Comparison of ENCODE assay signal across 18 cellular contexts in the genomic region with DNA sequence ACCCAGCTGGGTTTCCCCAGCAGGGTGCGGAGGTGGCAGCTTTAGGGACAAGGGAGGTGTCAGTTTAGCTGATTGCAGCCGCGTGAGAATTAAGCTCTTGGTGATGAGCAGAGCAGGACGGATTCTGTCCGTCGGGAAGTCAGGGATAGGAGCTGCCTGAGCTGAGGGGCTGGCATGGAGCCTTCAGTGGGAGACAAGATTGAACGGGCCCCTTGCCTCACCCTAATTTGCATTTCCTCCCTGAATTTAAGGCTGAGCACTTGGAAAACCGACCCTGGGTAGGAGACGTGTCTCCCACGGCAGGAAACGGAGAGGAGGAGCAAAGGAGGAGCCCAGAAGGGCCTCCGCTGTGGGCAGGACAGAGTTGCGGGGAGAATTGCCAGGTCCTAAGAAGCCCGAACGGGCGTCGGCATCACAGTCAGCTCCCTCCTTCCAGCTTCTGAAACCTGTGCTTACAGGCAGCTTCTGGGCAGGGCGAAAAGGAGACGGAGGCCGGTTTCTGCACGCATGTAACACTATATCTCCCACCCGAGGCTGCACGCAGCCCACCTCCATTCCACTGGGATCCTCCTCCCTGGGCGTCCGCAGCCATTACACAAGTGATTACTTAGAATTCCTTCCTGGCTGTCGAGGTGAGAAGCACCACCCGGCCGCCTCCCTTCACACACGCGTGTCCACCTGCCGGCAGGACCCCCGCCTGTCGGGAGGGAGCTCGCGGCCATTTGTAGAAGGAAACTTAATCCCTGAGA.
DNase-seq lines count a peak whose midpoint lies in the region; ATAC-seq, FAIRE-seq and TF ChIP-seq lines count a peak whose summit lies in the region.
"Had no signal": no experiment of that assay in that cellular context is flagged by ENCODE, and none has a peak within 500 bp of the region (broad histone marks: within the 10 kb centered on the region; RNA-seq: fewer than 3 reads in every experiment).

No MANE protein-coding gene starts in this region.

- H3K36me3 ChIP-seq in right atrium auricular region: no peaks in the 10 kb centered on the region
- H3K36me3 ChIP-seq in astrocyte (ENCODE audit: insufficient read depth, low read length): no peaks in the 10 kb centered on the region
- H3K36me3 ChIP-seq in gastrocnemius medialis: no peaks in the 10 kb centered on the region
- H3K36me3 ChIP-seq: adrenal gland, esophagus muscularis mucosa had no signal

- no peak for FAIRE-seq in astrocyte (lab: Jason Lieb, UNC)

- no peak overlapping the region for H3K27ac ChIP-seq in right atrium auricular region
- no peak overlapping the region for H3K27ac ChIP-seq in astrocyte (ENCODE audit: low read depth, low read length)
- no peak overlapping the region for H3K27ac ChIP-seq in gastrocnemius medialis
- H3K27ac ChIP-seq: adrenal gland, esophagus muscularis mucosa had no signal

- H3K27ac Mint-ChIP-seq in astrocyte (ENCODE audit: unreplicated experiment) (no peak overlapping the region), nephron (peak overlapping the region; percentile 53 to 84 (median 63))
- H3K27ac Mint-ChIP-seq: activated CD4-positive, alpha-beta T cell treated with anti-CD3 and anti-CD28 coated beads, Interleukin-2, amount 10 ng/mL, durations not matched to agents 7 days and 5 days; activated T-helper 1 cell treated with anti-CD3 and anti-CD28 coated beads, Interleukin-12 subunit alpha, Interleukin-12 subunit beta, Interleukin-2, Interleukin-4 antibody, amounts not matched to agents 30 ng/mL and 10 ng/mL and 1 ng/mL, durations not matched to agents 14 hours and 24 hours and 36 hours; B cell had no signal

- H3K4me3 Mint-ChIP-seq in astrocyte (ENCODE audit: unreplicated experiment) (no peak overlapping the region), nephron (peak overlapping the region; percentile 78 to 83 (median 78))
- H3K4me3 Mint-ChIP-seq: activated CD4-positive, alpha-beta T cell treated with anti-CD3 and anti-CD28 coated beads, Interleukin-2, amount 10 ng/mL, durations not matched to agents 7 days and 5 days; activated T-helper 1 cell treated with anti-CD3 and anti-CD28 coated beads, Interleukin-12 subunit alpha, Interleukin-12 subunit beta, Interleukin-2, Interleukin-4 antibody, amounts not matched to agents 30 ng/mL and 10 ng/mL and 1 ng/mL, durations not matched to agents 14 hours and 24 hours and 36 hours; B cell had no signal

- ATAC-seq in left cardiac atrium: peak; percentile 15 to 94
- no peak for ATAC-seq in GM21717 (IDR thresholded peaks at IDR 0.05; ENCODE audit: unreplicated experiment)
- ATAC-seq in gastrocnemius medialis: no peak

- DNase-seq in left cardiac atrium (no peak), right atrium auricular region (ENCODE audit: low spot score) (no peak), astrocyte (ENCODE audit: low read depth) (no peak), DMS53 treated with DMSO at 0.1 percent for 48 hours (lab: John Stamatoyannopoulos, UW; ENCODE audit: unreplicated experiment) (no peak), gastrocnemius medialis (no peak)
- DNase-seq in stimulated activated naive CD4-positive, alpha-beta T cell treated with Interleukin-2 at 50 U/mL for 16 hours (lab: John Stamatoyannopoulos, UW): no peak
- DNase-seq: activated CD4-positive, alpha-beta T cell treated with anti-CD3 and anti-CD28 coated beads, Interleukin-2, amount 10 ng/mL, durations not matched to agents 7 days and 5 days; adrenal gland; hippocampal formation; NCI-H226; nucleus accumbens; substantia nigra had no signal

- no peak for TF ChIP-seq POLR2A in gastrocnemius medialis (IDR thresholded peaks at IDR 0.05)

- TF ChIP-seq CTCF in right atrium auricular region (IDR thresholded peaks at IDR 0.05) (no peak), astrocyte (IDR thresholded peaks at IDR 0.05; ENCODE audit: insufficient read depth, low read depth, low read length) (no peak), nephron (IDR thresholded peaks at IDR 0.05; ENCODE audit: unreplicated experiment in 3 of 3) (no peak), gastrocnemius medialis (IDR thresholded peaks at IDR 0.05 in 4 of 5, conservative IDR thresholded peaks at IDR 0.05 in 1 of 5) (no peak)

- no peaks in the 10 kb centered on the region for H3K79me2 ChIP-seq in astrocyte (ENCODE audit: insufficient read depth, low read length)

- intact Hi-C loops in left cardiac atrium (cut with DNase I) (no loop called here), gastrocnemius medialis (cut with DNase I; ENCODE audit: low total_unique reads) (no loop called here)

- in situ Hi-C loops in gastrocnemius medialis (cut with MboI; ENCODE audit: low sequenced_read_pairs in 4 of 4): no loop called here

- H3K9me3 Mint-ChIP-seq in astrocyte (ENCODE audit: unreplicated experiment) (no peaks in the 10 kb centered on the region), nephron (peaks cover 4% of the 10 kb centered on the region)

- no peaks in the 10 kb centered on the region for H3K4me1 Mint-ChIP-seq in astrocyte (ENCODE audit: low read depth, unreplicated experiment)
- peaks cover 17% of the 10 kb centered on the region for H3K4me1 Mint-ChIP-seq in nephron
- H3K4me1 Mint-ChIP-seq: activated CD4-positive, alpha-beta T cell treated with anti-CD3 and anti-CD28 coated beads, Interleukin-2, amount 10 ng/mL, durations not matched to agents 7 days and 5 days; B cell had no signal

- H3K9me3 ChIP-seq in right atrium auricular region: no peaks in the 10 kb centered on the region
- peaks cover 11% of the 10 kb centered on the region for H3K9me3 ChIP-seq in astrocyte (ENCODE audit: insufficient read depth, low read depth, low read length)
- H3K9me3 ChIP-seq in gastrocnemius medialis: no peaks in the 10 kb centered on the region
- H3K9me3 ChIP-seq: adrenal gland, esophagus muscularis mucosa had no signal

- no peaks in the 10 kb centered on the region for H3K4me1 ChIP-seq in right atrium auricular region
- no peaks in the 10 kb centered on the region for H3K4me1 ChIP-seq in astrocyte (ENCODE audit: insufficient read depth, low read length)
- no peaks in the 10 kb centered on the region for H3K4me1 ChIP-seq in gastrocnemius medialis
- H3K4me1 ChIP-seq: adrenal gland had no signal

- peak overlapping the region; percentile 46 for H3K4me2 ChIP-seq in astrocyte (ENCODE audit: low read length)

- H3K27me3 ChIP-seq in right atrium auricular region (no peaks in the 10 kb centered on the region), astrocyte (ENCODE audit: insufficient read depth, low read length) (no peaks in the 10 kb centered on the region), gastrocnemius medialis (peaks cover 0 to 11% (median 6%) of the 10 kb centered on the region in 3 donors)

- H3K9ac ChIP-seq in astrocyte (ENCODE audit: low read length): no peak overlapping the region

- H3K36me3 Mint-ChIP-seq in astrocyte (ENCODE audit: low read depth, unreplicated experiment) (no peaks in the 10 kb centered on the region), nephron (ENCODE audit: low read depth) (peaks cover 3% of the 10 kb centered on the region)

- no peaks in the 10 kb centered on the region for H4K20me1 ChIP-seq in astrocyte (ENCODE audit: insufficient read depth, low read length)

- peak overlapping the region in 1 of 2 donors; percentile 18 for H3K4me3 ChIP-seq in right atrium auricular region
- H3K4me3 ChIP-seq in astrocyte (ENCODE audit: insufficient read depth, low read depth, low read length): no peak overlapping the region
- H3K4me3 ChIP-seq in gastrocnemius medialis: no peak overlapping the region
- H3K4me3 ChIP-seq: lung had no signal

- H3K27me3 Mint-ChIP-seq in astrocyte (ENCODE audit: low read depth, unreplicated experiment): peaks cover 20% of the 10 kb centered on the region
- peaks cover 66% of the 10 kb centered on the region for H3K27me3 Mint-ChIP-seq in nephron (ENCODE audit: low read depth)
- H3K27me3 Mint-ChIP-seq: activated CD4-positive, alpha-beta T cell treated with anti-CD3 and anti-CD28 coated beads, Interleukin-2, amount 10 ng/mL, durations not matched to agents 7 days and 5 days had no signal

- H2AFZ ChIP-seq in astrocyte (ENCODE audit: low read depth, low read length): no peak overlapping the region

Comparison
In these comparisons a context has a peak if more than half of its experiments do, and no peak if none do; other contexts are left out.
1. ATAC-seq: peak in left cardiac atrium (2 of 2); none in GM21717 (single experiment) and gastrocnemius medialis (0 of 2).